ENCODE assay signal across 1 cellular context in the genomic region with DNA sequence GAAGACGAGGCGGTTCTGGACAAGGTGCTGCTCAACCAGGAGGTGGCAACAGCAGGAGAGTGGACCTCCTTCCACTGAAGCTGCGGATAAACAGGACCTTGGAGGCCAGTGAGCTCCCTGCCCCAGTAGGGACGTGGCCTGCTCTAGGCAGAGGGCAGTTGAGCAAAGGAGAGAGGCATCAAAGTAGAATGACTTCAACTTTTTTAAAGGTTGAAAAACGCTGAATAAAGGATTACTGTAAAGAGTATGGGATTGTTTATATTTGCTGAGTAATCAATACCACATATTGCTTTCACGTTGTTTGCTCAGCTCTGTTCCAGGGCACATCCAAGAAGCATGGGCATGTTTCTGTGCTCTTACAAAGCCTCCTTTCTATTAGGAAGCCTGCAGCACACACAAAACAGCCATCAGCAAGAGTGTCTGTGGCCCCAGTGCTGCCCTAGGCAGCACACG.
A peak's percentile ranks its signal among the peaks of the same experiment; 100 is the strongest.
TF ChIP-seq lines count a peak whose summit lies in the region.

No MANE protein-coding gene starts in this region.

TF ChIP-seq in HepG2, 621 proteins besides CTCF, POLR2A, EP300 and RAD21 (continued from another document and continues in another):
- TF ChIP-seq, protein P1, sequence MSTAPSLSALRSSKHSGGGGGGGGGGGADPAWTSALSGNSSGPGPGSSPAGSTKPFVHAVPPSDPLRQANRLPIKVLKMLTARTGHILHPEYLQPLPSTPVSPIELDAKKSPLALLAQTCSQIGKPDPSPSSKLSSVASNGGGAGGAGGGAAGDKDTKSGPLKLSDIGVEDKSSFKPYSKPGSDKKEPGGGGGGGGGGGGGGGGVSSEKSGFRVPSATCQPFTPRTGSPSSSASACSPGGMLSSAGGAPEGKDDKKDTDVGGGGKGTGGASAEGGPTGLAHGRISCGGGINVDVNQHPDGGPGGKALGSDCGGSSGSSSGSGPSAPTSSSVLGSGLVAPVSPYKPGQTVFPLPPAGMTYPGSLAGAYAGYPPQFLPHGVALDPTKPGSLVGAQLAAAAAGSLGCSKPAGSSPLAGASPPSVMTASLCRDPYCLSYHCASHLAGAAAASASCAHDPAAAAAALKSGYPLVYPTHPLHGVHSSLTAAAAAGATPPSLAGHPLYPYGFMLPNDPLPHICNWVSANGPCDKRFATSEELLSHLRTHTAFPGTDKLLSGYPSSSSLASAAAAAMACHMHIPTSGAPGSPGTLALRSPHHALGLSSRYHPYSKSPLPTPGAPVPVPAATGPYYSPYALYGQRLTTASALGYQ (CRISPR knock-in tag; IDR thresholded peaks at IDR 0.05), result peak; percentile 89; the same call in 1 of the 2 replicates
- TF ChIP-seq, protein P2, sequence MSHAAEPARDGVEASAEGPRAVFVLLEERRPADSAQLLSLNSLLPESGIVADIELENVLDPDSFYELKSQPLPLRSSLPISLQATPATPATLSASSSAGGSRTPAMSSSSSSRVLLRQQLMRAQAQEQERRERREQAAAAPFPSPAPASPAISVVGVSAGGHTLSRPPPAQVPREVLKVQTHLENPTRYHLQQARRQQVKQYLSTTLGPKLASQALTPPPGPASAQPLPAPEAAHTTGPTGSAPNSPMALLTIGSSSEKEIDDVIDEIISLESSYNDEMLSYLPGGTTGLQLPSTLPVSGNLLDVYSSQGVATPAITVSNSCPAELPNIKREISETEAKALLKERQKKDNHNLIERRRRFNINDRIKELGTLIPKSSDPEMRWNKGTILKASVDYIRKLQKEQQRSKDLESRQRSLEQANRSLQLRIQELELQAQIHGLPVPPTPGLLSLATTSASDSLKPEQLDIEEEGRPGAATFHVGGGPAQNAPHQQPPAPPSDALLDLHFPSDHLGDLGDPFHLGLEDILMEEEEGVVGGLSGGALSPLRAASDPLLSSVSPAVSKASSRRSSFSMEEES (CRISPR knock-in tag; IDR thresholded peaks at IDR 0.05), result peak; percentile 62
- TF ChIP-seq ZFP36L2 (CRISPR knock-in tag; IDR thresholded peaks at IDR 0.05) (no peak), RFXAP (CRISPR knock-in tag; IDR thresholded peaks at IDR 0.05; ENCODE audit: borderline replicate concordance) (peak; percentile 84; the same call in 1 of the 2 replicates), NFE2L1 (CRISPR knock-in tag; IDR thresholded peaks at IDR 0.05; ENCODE audit: borderline replicate concordance) (no peak), ZFAT (CRISPR knock-in tag; conservative IDR thresholded peaks at IDR 0.05) (no peak), DNMT1 (CRISPR knock-in tag; IDR thresholded peaks at IDR 0.05) (no peak), ZFYVE20 (CRISPR knock-in tag; IDR thresholded peaks at IDR 0.05; ENCODE audit: borderline replicate concordance, low read depth) (no peak), ZNF30 (CRISPR knock-in tag; IDR thresholded peaks at IDR 0.05) (0 out of 2 replicates have a peak, but pooled peaks have one; percentile 24), GATAD2A (CRISPR knock-in tag; IDR thresholded peaks at IDR 0.05) (peak; percentile 97), BCL6 (CRISPR knock-in tag; IDR thresholded peaks at IDR 0.05) (peak; percentile 77), FIP1L1 (IDR thresholded peaks at IDR 0.05; ENCODE audit: borderline replicate concordance, insufficient read depth, low read depth, low read length) (no peak), SNRNP70 (IDR thresholded peaks at IDR 0.05; ENCODE audit: low read depth, low read length) (no peak), MAFK (conservative IDR thresholded peaks at IDR 0.05 in 1 of 2, IDR thresholded peaks at IDR 0.05 in 1 of 2; ENCODE audit: low read length in 2 of 2) (peak; percentile 100), MIER3 (CRISPR knock-in tag; IDR thresholded peaks at IDR 0.05; ENCODE audit: borderline replicate concordance) (peak; percentile 55; the same call in 1 of the 2 replicates), TBL1XR1 (IDR thresholded peaks at IDR 0.05; ENCODE audit: borderline replicate concordance, low read length, partially characterized antibody) (peak; percentile 9), ERF (CRISPR knock-in tag; IDR thresholded peaks at IDR 0.05) (peak; percentile 62), CEBPG (CRISPR knock-in tag; IDR thresholded peaks at IDR 0.05) (peak; percentile 43), HIVEP1 (CRISPR knock-in tag; IDR thresholded peaks at IDR 0.05) (no peak), ZNF138 (CRISPR knock-in tag; IDR thresholded peaks at IDR 0.05; ENCODE audit: low read depth) (0 out of 2 replicates have a peak, but pooled peaks have one; percentile 14), CREM (IDR thresholded peaks at IDR 0.05) (peak; percentile 84), CREM (CRISPR knock-in tag; IDR thresholded peaks at IDR 0.05) (no peak), TRIM24 (CRISPR knock-in tag; IDR thresholded peaks at IDR 0.05) (no peak), MYC (CRISPR knock-in tag; IDR thresholded peaks at IDR 0.05; ENCODE audit: borderline replicate concordance) (peak; percentile 6; the same call in 1 of the 2 replicates), KLF16 (CRISPR knock-in tag; IDR thresholded peaks at IDR 0.05) (peak in 1 of 2 experiments; percentile 82; a peak in 2 of 4 replicates), STAT5B (CRISPR knock-in tag; IDR thresholded peaks at IDR 0.05) (no peak), MIXL1 (CRISPR knock-in tag; IDR thresholded peaks at IDR 0.05) (0 out of 2 replicates have a peak, but pooled peaks have one; percentile 45), HNRNPL (IDR thresholded peaks at IDR 0.05; ENCODE audit: low read depth, low read length) (no peak), TBX3 (IDR thresholded peaks at IDR 0.05; ENCODE audit: borderline replicate concordance) (peak; percentile 31; the same call in 1 of the 2 replicates), ZNF263 (CRISPR knock-in tag; IDR thresholded peaks at IDR 0.05) (peak; percentile 28; the same call in 1 of the 2 replicates), ETV6 (CRISPR knock-in tag; conservative IDR thresholded peaks at IDR 0.05) (no peak; the same call in 1 of the 2 replicates), ZNF329 (CRISPR knock-in tag; IDR thresholded peaks at IDR 0.05; ENCODE audit: low read depth) (no peak), ZNF510 (CRISPR knock-in tag; IDR thresholded peaks at IDR 0.05; ENCODE audit: low read depth) (no peak), ZNF501 (CRISPR knock-in tag; IDR thresholded peaks at IDR 0.05) (no peak), KMT2B (CRISPR knock-in tag; IDR thresholded peaks at IDR 0.05) (no peak), ZNF703 (CRISPR knock-in tag; IDR thresholded peaks at IDR 0.05; ENCODE audit: borderline replicate concordance) (0 out of 2 replicates have a peak, but pooled peaks have one; percentile 57), MXD4 (CRISPR knock-in tag; IDR thresholded peaks at IDR 0.05) (peak; percentile 60; the same call in 1 of the 2 replicates), NCOA1 (CRISPR knock-in tag; IDR thresholded peaks at IDR 0.05) (no peak; the same call in 1 of the 2 replicates), MEIS1 (CRISPR knock-in tag; IDR thresholded peaks at IDR 0.05; ENCODE audit: borderline replicate concordance) (peak; percentile 33; the same call in 1 of the 2 replicates), GTF3A (CRISPR knock-in tag; conservative IDR thresholded peaks at IDR 0.05) (no peak), CBX2 (IDR thresholded peaks at IDR 0.05; ENCODE audit: low read depth, low read length) (no peak), CBX2 (CRISPR knock-in tag; IDR thresholded peaks at IDR 0.05; ENCODE audit: low read depth) (no peak), DNMT3B (CRISPR knock-in tag; conservative IDR thresholded peaks at IDR 0.05) (no peak), RFX1 (IDR thresholded peaks at IDR 0.05) (no peak), GPN1 (CRISPR knock-in tag; IDR thresholded peaks at IDR 0.05; ENCODE audit: borderline replicate concordance) (no peak), RFX5 (IDR thresholded peaks at IDR 0.05; ENCODE audit: low read depth, low read length) (peak; percentile 75; the same call in 1 of the 2 replicates), KLF11 (CRISPR knock-in tag; IDR thresholded peaks at IDR 0.05) (0 out of 2 replicates have a peak, but pooled peaks have one; percentile 42), ESRRA (CRISPR knock-in tag; IDR thresholded peaks at IDR 0.05; ENCODE audit: low read depth) (no peak), SP4 (CRISPR knock-in tag; IDR thresholded peaks at IDR 0.05) (no peak)
- TF ChIP-seq, protein P3, sequence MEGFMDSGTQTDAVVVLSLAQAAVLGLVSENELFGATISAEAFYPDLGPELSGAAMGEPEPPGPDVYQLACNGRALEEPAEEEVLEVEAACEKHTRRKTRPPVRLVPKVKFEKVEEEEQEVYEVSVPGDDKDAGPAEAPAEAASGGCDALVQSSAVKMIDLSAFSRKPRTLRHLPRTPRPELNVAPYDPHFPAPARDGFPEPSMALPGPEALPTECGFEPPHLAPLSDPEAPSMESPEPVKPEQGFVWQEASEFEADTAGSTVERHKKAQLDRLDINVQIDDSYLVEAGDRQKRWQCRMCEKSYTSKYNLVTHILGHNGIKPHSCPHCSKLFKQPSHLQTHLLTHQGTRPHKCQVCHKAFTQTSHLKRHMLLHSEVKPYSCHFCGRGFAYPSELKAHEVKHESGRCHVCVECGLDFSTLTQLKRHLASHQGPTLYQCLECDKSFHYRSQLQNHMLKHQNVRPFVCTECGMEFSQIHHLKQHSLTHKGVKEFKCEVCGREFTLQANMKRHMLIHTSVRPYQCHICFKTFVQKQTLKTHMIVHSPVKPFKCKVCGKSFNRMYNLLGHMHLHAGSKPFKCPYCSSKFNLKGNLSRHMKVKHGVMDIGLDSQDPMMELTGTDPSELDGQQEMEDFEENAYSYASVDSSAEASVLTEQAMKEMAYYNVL (CRISPR knock-in tag; IDR thresholded peaks at IDR 0.05; ENCODE audit: borderline replicate concordance), result peak; percentile 53; the same call in 1 of the 2 replicates
- TF ChIP-seq, protein P4, sequence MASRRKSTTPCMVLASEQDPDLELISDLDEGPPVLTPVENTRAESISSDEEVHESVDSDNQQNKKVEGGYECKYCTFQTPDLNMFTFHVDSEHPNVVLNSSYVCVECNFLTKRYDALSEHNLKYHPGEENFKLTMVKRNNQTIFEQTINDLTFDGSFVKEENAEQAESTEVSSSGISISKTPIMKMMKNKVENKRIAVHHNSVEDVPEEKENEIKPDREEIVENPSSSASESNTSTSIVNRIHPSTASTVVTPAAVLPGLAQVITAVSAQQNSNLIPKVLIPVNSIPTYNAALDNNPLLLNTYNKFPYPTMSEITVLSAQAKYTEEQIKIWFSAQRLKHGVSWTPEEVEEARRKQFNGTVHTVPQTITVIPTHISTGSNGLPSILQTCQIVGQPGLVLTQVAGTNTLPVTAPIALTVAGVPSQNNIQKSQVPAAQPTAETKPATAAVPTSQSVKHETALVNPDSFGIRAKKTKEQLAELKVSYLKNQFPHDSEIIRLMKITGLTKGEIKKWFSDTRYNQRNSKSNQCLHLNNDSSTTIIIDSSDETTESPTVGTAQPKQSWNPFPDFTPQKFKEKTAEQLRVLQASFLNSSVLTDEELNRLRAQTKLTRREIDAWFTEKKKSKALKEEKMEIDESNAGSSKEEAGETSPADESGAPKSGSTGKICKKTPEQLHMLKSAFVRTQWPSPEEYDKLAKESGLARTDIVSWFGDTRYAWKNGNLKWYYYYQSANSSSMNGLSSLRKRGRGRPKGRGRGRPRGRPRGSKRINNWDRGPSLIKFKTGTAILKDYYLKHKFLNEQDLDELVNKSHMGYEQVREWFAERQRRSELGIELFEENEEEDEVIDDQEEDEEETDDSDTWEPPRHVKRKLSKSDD (CRISPR knock-in tag; IDR thresholded peaks at IDR 0.05; ENCODE audit: low read depth), result no peak
- TF ChIP-seq, protein P5, sequence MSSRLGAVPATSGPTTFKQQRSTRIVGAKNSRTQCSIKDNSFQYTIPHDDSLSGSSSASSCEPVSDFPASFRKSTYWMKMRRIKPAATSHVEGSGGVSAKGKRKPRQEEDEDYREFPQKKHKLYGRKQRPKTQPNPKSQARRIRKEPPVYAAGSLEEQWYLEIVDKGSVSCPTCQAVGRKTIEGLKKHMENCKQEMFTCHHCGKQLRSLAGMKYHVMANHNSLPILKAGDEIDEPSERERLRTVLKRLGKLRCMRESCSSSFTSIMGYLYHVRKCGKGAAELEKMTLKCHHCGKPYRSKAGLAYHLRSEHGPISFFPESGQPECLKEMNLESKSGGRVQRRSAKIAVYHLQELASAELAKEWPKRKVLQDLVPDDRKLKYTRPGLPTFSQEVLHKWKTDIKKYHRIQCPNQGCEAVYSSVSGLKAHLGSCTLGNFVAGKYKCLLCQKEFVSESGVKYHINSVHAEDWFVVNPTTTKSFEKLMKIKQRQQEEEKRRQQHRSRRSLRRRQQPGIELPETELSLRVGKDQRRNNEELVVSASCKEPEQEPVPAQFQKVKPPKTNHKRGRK (CRISPR knock-in tag; IDR thresholded peaks at IDR 0.05), result 0 out of 2 replicates have a peak, but pooled peaks have one; percentile 27
- TF ChIP-seq, protein P6, sequence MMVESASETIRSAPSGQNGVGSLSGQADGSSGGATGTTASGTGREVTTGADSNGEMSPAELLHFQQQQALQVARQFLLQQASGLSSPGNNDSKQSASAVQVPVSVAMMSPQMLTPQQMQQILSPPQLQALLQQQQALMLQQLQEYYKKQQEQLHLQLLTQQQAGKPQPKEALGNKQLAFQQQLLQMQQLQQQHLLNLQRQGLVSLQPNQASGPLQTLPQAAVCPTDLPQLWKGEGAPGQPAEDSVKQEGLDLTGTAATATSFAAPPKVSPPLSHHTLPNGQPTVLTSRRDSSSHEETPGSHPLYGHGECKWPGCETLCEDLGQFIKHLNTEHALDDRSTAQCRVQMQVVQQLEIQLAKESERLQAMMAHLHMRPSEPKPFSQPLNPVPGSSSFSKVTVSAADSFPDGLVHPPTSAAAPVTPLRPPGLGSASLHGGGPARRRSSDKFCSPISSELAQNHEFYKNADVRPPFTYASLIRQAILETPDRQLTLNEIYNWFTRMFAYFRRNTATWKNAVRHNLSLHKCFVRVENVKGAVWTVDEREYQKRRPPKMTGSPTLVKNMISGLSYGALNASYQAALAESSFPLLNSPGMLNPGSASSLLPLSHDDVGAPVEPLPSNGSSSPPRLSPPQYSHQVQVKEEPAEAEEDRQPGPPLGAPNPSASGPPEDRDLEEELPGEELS (CRISPR knock-in tag; IDR thresholded peaks at IDR 0.05), result peak; percentile 93
- TF ChIP-seq, protein P7, sequence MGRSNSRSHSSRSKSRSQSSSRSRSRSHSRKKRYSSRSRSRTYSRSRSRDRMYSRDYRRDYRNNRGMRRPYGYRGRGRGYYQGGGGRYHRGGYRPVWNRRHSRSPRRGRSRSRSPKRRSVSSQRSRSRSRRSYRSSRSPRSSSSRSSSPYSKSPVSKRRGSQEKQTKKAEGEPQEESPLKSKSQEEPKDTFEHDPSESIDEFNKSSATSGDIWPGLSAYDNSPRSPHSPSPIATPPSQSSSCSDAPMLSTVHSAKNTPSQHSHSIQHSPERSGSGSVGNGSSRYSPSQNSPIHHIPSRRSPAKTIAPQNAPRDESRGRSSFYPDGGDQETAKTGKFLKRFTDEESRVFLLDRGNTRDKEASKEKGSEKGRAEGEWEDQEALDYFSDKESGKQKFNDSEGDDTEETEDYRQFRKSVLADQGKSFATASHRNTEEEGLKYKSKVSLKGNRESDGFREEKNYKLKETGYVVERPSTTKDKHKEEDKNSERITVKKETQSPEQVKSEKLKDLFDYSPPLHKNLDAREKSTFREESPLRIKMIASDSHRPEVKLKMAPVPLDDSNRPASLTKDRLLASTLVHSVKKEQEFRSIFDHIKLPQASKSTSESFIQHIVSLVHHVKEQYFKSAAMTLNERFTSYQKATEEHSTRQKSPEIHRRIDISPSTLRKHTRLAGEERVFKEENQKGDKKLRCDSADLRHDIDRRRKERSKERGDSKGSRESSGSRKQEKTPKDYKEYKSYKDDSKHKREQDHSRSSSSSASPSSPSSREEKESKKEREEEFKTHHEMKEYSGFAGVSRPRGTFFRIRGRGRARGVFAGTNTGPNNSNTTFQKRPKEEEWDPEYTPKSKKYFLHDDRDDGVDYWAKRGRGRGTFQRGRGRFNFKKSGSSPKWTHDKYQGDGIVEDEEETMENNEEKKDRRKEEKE (IDR thresholded peaks at IDR 0.05), result no peak
